ENCODE assay signal across 10 cellular contexts in the genomic region with DNA sequence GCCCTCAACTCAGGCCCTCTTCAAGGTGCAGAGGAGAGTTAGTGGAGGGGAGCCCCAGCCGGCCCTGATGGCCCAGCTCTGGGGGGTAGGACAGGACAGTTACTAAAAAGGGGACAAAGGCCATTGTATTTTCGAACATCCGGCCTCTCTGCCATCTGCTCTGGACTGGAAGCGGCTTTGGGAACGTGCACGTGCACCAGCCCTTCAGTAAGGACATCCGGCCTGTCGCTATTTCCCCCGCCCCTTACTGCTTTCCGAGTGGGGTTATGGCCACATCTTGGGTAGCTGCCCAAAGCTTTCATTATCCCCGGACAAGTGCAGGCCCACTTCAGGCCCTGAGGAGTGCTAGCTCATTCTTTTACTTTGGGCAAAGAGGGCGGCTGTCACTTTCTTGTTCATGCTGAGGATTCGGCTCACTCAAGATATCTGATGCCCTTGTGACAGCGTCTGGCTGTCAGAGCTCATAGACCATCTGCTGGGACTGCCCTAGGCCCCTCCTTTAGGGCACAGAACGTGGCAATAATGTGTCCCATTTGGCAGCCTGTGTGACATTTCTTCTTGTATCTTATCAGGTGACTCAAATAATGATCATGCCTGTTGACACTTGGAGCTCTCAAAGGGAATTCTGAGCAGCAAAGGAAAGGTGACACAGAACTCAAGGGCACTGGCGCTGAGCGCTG. TPM values are rescaled to one million over a fixed set of nuclear protein-coding genes. Genes with fewer than 3 reads are reported as not detected.
A peak's percentile ranks its signal among the peaks of the same experiment; 100 is the strongest.
DNase-seq lines count a peak whose midpoint lies in the region; ATAC-seq and TF ChIP-seq lines count a peak whose summit lies in the region.
"Had no signal": no experiment of that assay in that cellular context is flagged by ENCODE, and none has a peak within 500 bp of the region (broad histone marks: within the 10 kb centered on the region; RNA-seq: fewer than 3 reads in every experiment).

No MANE protein-coding gene starts in this region.

- H3K79me2 ChIP-seq in hepatocyte = no peaks in the 10 kb centered on the region

- H3K9me3 ChIP-seq in adrenal gland (replicated peaks in 1 of 3) = no peaks in the 10 kb centered on the region
- H3K9me3 ChIP-seq in hepatocyte (ENCODE audit: low read depth) = no peaks in the 10 kb centered on the region
- H3K9me3 ChIP-seq in skeletal muscle satellite cell (replicated peaks; ENCODE audit: low read length) = no peaks in the 10 kb centered on the region

- H3K4me2 ChIP-seq in hepatocyte (no peak overlapping the region), skeletal muscle satellite cell (ENCODE audit: low read length) (peak overlapping the region; percentile 45)
- H3K4me2 ChIP-seq: PC-9 had no signal

- H3K27ac ChIP-seq in adrenal gland (peak overlapping the region; percentile 10 to 79 (median 49)), hepatocyte (peak overlapping the region; percentile 3)
- H3K27ac ChIP-seq: PC-9 had no signal

- intact Hi-C loops in adrenal gland (cut with DNase I) = loop anchor here in 1 of 2 donors (5.0 kb wide), 1 partner anchor 103 kb away; the partner anchor contains the start of genes CHPF and TMEM198

- H3K4me1 ChIP-seq in adrenal gland (replicated peaks in 1 of 2) (peaks cover 12 to 30% of the 10 kb centered on the region in 2 donors), hepatocyte (ENCODE audit: insufficient read depth) (peaks cover 7% of the 10 kb centered on the region), skeletal muscle satellite cell (ENCODE audit: control insufficient read depth, insufficient read depth, low read length) (peaks cover 35% of the 10 kb centered on the region)

- DNase-seq in NCI-H2029 treated with DMSO at 0.1 percent for 48 hours (lab: John Stamatoyannopoulos, UW) = peak; percentile 59
- peak in 5 of 7 donors; percentile 45 to 65 (median 57) for DNase-seq in adrenal gland
- DNase-seq in hepatocyte (ENCODE audit: low spot score) = peak; percentile 39
- no peak for DNase-seq in SIG-M5 (lab: John Stamatoyannopoulos, UW)
- DNase-seq in SKM-1 (lab: John Stamatoyannopoulos, UW; ENCODE audit: unreplicated experiment) = no peak
- no peak for DNase-seq in COLO829 (ENCODE audit: low spot score)
- DNase-seq: PC-9 had no signal

- WGBS in adrenal gland, 4 donors = 53 to 58% (median 56%) methylated on average over 17 of the region's 17 CpGs
- WGBS in hepatocyte (ENCODE audit: low lambda C conversion rate, missing lambda C conversion rate) = 84% methylated on average over 17 of the region's 17 CpGs

- no peaks in the 10 kb centered on the region for H3K9me2 ChIP-seq in hepatocyte (replicated peaks; ENCODE audit: insufficient read depth)

- H3K27me3 ChIP-seq in adrenal gland = no peaks in the 10 kb centered on the region
- H3K27me3 ChIP-seq in hepatocyte = no peaks in the 10 kb centered on the region
- peaks cover under 1% of the 10 kb centered on the region for H3K27me3 ChIP-seq in skeletal muscle satellite cell (ENCODE audit: control insufficient read depth, insufficient read depth, low read length)

- TF ChIP-seq CTCF in adrenal gland (IDR thresholded peaks at IDR 0.05) (no peak), hepatocyte (IDR thresholded peaks at IDR 0.05; ENCODE audit: poor library complexity) (no peak)

- peak overlapping the region; percentile 37 for H3K9ac ChIP-seq in skeletal muscle satellite cell (ENCODE audit: low read depth, low read length)

- TF ChIP-seq POLR2A in adrenal gland (IDR thresholded peaks at IDR 0.05) = no peak

- H4K20me1 ChIP-seq in hepatocyte (ENCODE audit: insufficient read depth, poor library complexity, severe bottlenecking) = no peaks in the 10 kb centered on the region

- no peak overlapping the region for H2AFZ ChIP-seq in hepatocyte
- H2AFZ ChIP-seq: PC-9 had no signal

- no peaks in the 10 kb centered on the region for H3K36me3 ChIP-seq in adrenal gland (replicated peaks in 1 of 2)
- no peaks in the 10 kb centered on the region for H3K36me3 ChIP-seq in hepatocyte (replicated peaks; ENCODE audit: insufficient read depth, low read depth)
- H3K36me3 ChIP-seq in skeletal muscle satellite cell (ENCODE audit: insufficient read depth, low read length) = no peaks in the 10 kb centered on the region

- H3K4me3 ChIP-seq in adrenal gland (no peak overlapping the region), hepatocyte (no peak overlapping the region), skeletal muscle satellite cell (ENCODE audit: low read length) (peak overlapping the region; percentile 2)
- H3K4me3 ChIP-seq: PC-9 had no signal

- no peak for ATAC-seq in GM18502 (IDR thresholded peaks at IDR 0.05; ENCODE audit: poor library complexity, unreplicated experiment)
- ATAC-seq: activated naive CD4-positive, alpha-beta T cell treated with anti-CD3 and anti-CD28 coated beads, Interleukin-2, amount 50 U/mL, for 72 hours had no signal

RNA-seq across cellular contexts. Expression of gene SLC4A3, which starts 17.5 kb away (rescaled TPM):
- total RNA-seq in adrenal gland (10 to 100 TPM in 6 of 8 donors, 1 to 10 TPM in 2; 8.3 to 32.8 (median 15.0) TPM), hepatocyte (1.8 and 3.0 TPM in 2 replicates)
- polyA plus RNA-seq in adrenal gland (10 to 100 TPM in 2 of 3 donors, 1 to 10 TPM in 1; 5.2 to 40.5 (median 40.0) TPM), hepatocyte (8.1 and 14.1 TPM in 2 replicates)
- 0.51 and 3.3 TPM in 2 replicates for total RNA-seq in skeletal muscle satellite cell (2012; rRNA removed)
- total RNA-seq: activated naive CD4-positive, alpha-beta T cell treated with anti-CD3 and anti-CD28 coated beads, Interleukin-2, amount 50 U/mL, for 72 hours had no signal

RNA-seq across cellular contexts. Expression of gene STK11IP, which starts 47.3 kb away (rescaled TPM):
- total RNA-seq in adrenal gland = 10 to 100 TPM in 6 of 8 donors, 1 to 10 TPM in 2; 5.0 to 43.7 (median 25.5) TPM
- 10 to 100 TPM; 10.8 to 68.1 (median 47.6) TPM for polyA plus RNA-seq in adrenal gland
- total RNA-seq in hepatocyte = 16.7 and 18.0 TPM in 2 replicates
- polyA plus RNA-seq in hepatocyte = 17.6 and 23.1 TPM in 2 replicates
- 10.0 and 11.4 TPM in 2 replicates for total RNA-seq in skeletal muscle satellite cell (2012; rRNA removed)

Comparison
In these comparisons a context has a peak if more than half of its experiments do, and no peak if none do; other contexts are left out.
1. DNase-seq: peak in NCI-H2029 treated with DMSO at 0.1 percent for 48 hours (single experiment), adrenal gland (5 of 7) and hepatocyte (single experiment); none in SIG-M5 (single experiment), SKM-1 (single experiment) and COLO829 (single experiment).